Comparison of ENCODE assay signal across 17 cellular contexts in the genomic region with DNA sequence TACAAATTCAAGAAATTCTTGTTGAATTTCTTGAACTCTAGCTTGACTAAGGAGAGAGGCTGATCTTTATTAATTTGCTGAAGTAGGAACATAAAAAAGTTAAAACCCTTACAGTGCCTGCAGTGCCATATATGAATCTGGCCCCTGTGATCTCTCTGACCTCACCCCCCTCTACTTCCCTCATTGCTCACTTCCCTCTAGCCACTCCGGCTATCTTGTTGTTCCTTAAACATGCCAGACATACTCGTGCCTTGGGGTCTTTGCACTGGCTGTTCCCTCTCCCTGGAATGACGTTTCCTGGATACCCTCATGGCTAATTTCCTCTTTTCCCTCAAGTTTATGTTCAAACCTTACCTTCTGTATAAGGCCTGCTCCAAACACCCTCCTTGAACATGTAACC.
"Had no signal": no experiment of that assay in that cellular context is flagged by ENCODE, and none has a peak within 500 bp of the region (broad histone marks: within the 10 kb centered on the region; RNA-seq: fewer than 3 reads in every experiment).

No MANE protein-coding gene starts in this region.

- H3K9me3 Mint-ChIP-seq: activated naive CD4-positive, alpha-beta T cell treated with anti-CD3 and anti-CD28 coated beads for 36 hours; activated T-helper 1 cell treated with anti-CD3 and anti-CD28 coated beads, Interleukin-12 subunit alpha, Interleukin-12 subunit beta, Interleukin-2, Interleukin-4 antibody, amounts not matched to agents 30 ng/mL and 10 ng/mL and 1 ng/mL, durations not matched to agents 14 hours and 24 hours and 36 hours; naive B cell had no signal

- H3K9me3 ChIP-seq: body of pancreas, lower lobe of right lung, neutrophil, right atrium auricular region, SK-N-SH, transverse colon had no signal

- H3K4me3 ChIP-seq: body of pancreas, lower lobe of right lung, right atrium auricular region, transverse colon had no signal

- H3K4me3 Mint-ChIP-seq: activated CD4-positive, alpha-beta T cell treated with anti-CD3 and anti-CD28 coated beads for 36 hours; activated CD8-positive, alpha-beta T cell treated with anti-CD3 and anti-CD28 coated beads, Interleukin-2, amount 10 ng/mL, durations not matched to agents 7 days and 5 days; activated naive CD4-positive, alpha-beta T cell treated with anti-CD3 and anti-CD28 coated beads for 36 hours; activated T-helper 1 cell treated with anti-CD3 and anti-CD28 coated beads, Interleukin-12 subunit alpha, Interleukin-12 subunit beta, Interleukin-2, Interleukin-4 antibody, amounts not matched to agents 30 ng/mL and 10 ng/mL and 1 ng/mL, durations not matched to agents 14 hours and 24 hours and 36 hours; naive B cell had no signal

- H3K27me3 Mint-ChIP-seq: activated CD4-positive, alpha-beta T cell treated with anti-CD3 and anti-CD28 coated beads for 36 hours; naive B cell had no signal

- H3K27ac Mint-ChIP-seq: activated CD4-positive, alpha-beta T cell treated with anti-CD3 and anti-CD28 coated beads for 36 hours; activated CD8-positive, alpha-beta T cell treated with anti-CD3 and anti-CD28 coated beads, Interleukin-2, amount 10 ng/mL, durations not matched to agents 7 days and 5 days; activated naive CD4-positive, alpha-beta T cell treated with anti-CD3 and anti-CD28 coated beads for 36 hours; activated T-helper 1 cell treated with anti-CD3 and anti-CD28 coated beads, Interleukin-12 subunit alpha, Interleukin-12 subunit beta, Interleukin-2, Interleukin-4 antibody, amounts not matched to agents 30 ng/mL and 10 ng/mL and 1 ng/mL, durations not matched to agents 14 hours and 24 hours and 36 hours had no signal

- H3K27me3 ChIP-seq: body of pancreas, right atrium auricular region, transverse colon had no signal

- DNase-seq: activated CD4-positive, alpha-beta T cell treated with anti-CD3 and anti-CD28 coated beads for 36 hours; activated CD8-positive, alpha-beta T cell treated with anti-CD3 and anti-CD28 coated beads, Interleukin-2, amount 10 ng/mL, durations not matched to agents 7 days and 5 days; activated naive CD4-positive, alpha-beta T cell treated with anti-CD3 and anti-CD28 coated beads for 36 hours; body of pancreas; central memory CD4-positive, alpha-beta T cell; effector memory CD4-positive, alpha-beta T cell; hippocampal formation; lower lobe of right lung; midbrain; naive B cell; SK-N-SH; small intestine; transverse colon had no signal

- H3K27ac ChIP-seq: body of pancreas, epithelial cell of prostate, lower lobe of right lung, neutrophil, right atrium auricular region, transverse colon had no signal

- H3K4me2 ChIP-seq: SK-N-SH had no signal

- H3K4me1 Mint-ChIP-seq: activated CD4-positive, alpha-beta T cell treated with anti-CD3 and anti-CD28 coated beads for 36 hours; naive B cell had no signal

- H3K9me2 ChIP-seq: SK-N-SH had no signal

- H3K9ac ChIP-seq: SK-N-SH had no signal

- H3K4me1 ChIP-seq: body of pancreas had no signal

- H3K36me3 Mint-ChIP-seq: naive B cell had no signal

- H3K36me3 ChIP-seq: lower lobe of right lung, neutrophil, right atrium auricular region, transverse colon had no signal

- ATAC-seq: activated CD4-positive, alpha-beta T cell treated with anti-CD3 and anti-CD28 coated beads for 36 hours; activated CD8-positive, alpha-beta T cell treated with anti-CD3 and anti-CD28 coated beads, Interleukin-2, amount 10 ng/mL, durations not matched to agents 7 days and 5 days; body of pancreas; lower lobe of right lung had no signal

- FAIRE-seq: small intestine had no signal
